8 cellular contexts compared by ENCODE assay signal in genomic region chr12:121214171-121214777, GRCh38. TPM values are rescaled to one million over a fixed set of nuclear protein-coding genes. Genes with fewer than 3 reads are reported as not detected.
DNase-seq lines count a peak whose midpoint lies in the region; ATAC-seq and TF ChIP-seq lines count a peak whose summit lies in the region.

No MANE protein-coding gene starts in this region.

- H3K27me3 Mint-ChIP-seq in activated CD4-positive, alpha-beta T cell treated with anti-CD3 and anti-CD28 coated beads, Interleukin-2, amount 10 ng/mL, durations not matched to agents 7 days and 5 days: no peaks in the 10 kb centered on the region

- DNase-seq in HT1080 (ENCODE audit: low read depth) (peak; percentile 71), fibroblast of peridontal ligament (ENCODE audit: extremely low read depth) (peak; percentile 64), GM13977 (ENCODE audit: low spot score) (no peak), HUDEP-2 (lab: John Stamatoyannopoulos, UW; ENCODE audit: unreplicated experiment in 76 of 76) (no peak), testis (no peak)
- DNase-seq in activated CD4-positive, alpha-beta T cell treated with anti-CD3 and anti-CD28 coated beads, Interleukin-2, amount 10 ng/mL, durations not matched to agents 7 days and 5 days: no peak
- peak; percentile 21 to 83 for DNase-seq in stimulated activated effector memory CD8-positive, alpha-beta T cell treated with anti-CD3 and anti-CD28 coated beads, Interleukin-12 subunit alpha, Interleukin-12 subunit beta, amount 100 ng/mL, for 72 hours (ENCODE audit: low spot score in 2 of 2)

- TF ChIP-seq CTCF in GM13977 (IDR thresholded peaks at IDR 0.05; ENCODE audit: extremely low read depth, insufficient read depth, missing control alignments): no peak
- no peak for TF ChIP-seq CTCF in testis (IDR thresholded peaks at IDR 0.05)

- peak overlapping the region; percentile 81 for H3K27ac Mint-ChIP-seq in activated CD4-positive, alpha-beta T cell treated with anti-CD3 and anti-CD28 coated beads, Interleukin-2, amount 10 ng/mL, durations not matched to agents 7 days and 5 days
- H3K27ac Mint-ChIP-seq in stimulated activated effector memory CD8-positive, alpha-beta T cell treated with anti-CD3 and anti-CD28 coated beads, Interleukin-12 subunit alpha, Interleukin-12 subunit beta, amount 100 ng/mL, for 72 hours: peak overlapping the region; percentile 89

- H3K4me1 ChIP-seq in testis: peaks cover 9% of the 10 kb centered on the region

- intact Hi-C loops in testis (cut with DNase I; ENCODE audit: low total_unique reads): no loop called here

- H3K4me3 Mint-ChIP-seq in activated CD4-positive, alpha-beta T cell treated with anti-CD3 and anti-CD28 coated beads, Interleukin-2, amount 10 ng/mL, durations not matched to agents 7 days and 5 days: peak overlapping the region; percentile 13
- peak overlapping the region; percentile 45 for H3K4me3 Mint-ChIP-seq in stimulated activated effector memory CD8-positive, alpha-beta T cell treated with anti-CD3 and anti-CD28 coated beads, Interleukin-12 subunit alpha, Interleukin-12 subunit beta, amount 100 ng/mL, for 72 hours

- peak; percentile 76 for ATAC-seq in stimulated activated effector memory CD8-positive, alpha-beta T cell treated with anti-CD3 and anti-CD28 coated beads, Interleukin-12 subunit alpha, Interleukin-12 subunit beta, amount 100 ng/mL, for 72 hours
- no peak for ATAC-seq in GM18868 (IDR thresholded peaks at IDR 0.05; ENCODE audit: unreplicated experiment)

- no peaks in the 10 kb centered on the region for H3K36me3 ChIP-seq in testis (ENCODE audit: low read depth, missing control alignments)

- no peaks in the 10 kb centered on the region for H3K9me3 ChIP-seq in testis

- no peaks in the 10 kb centered on the region for H3K27me3 ChIP-seq in testis

- H3K36me3 Mint-ChIP-seq in activated CD4-positive, alpha-beta T cell treated with anti-CD3 and anti-CD28 coated beads, Interleukin-2, amount 10 ng/mL, durations not matched to agents 7 days and 5 days (ENCODE audit: low read depth): peaks cover 53% of the 10 kb centered on the region
- H3K36me3 Mint-ChIP-seq in stimulated activated effector memory CD8-positive, alpha-beta T cell treated with anti-CD3 and anti-CD28 coated beads, Interleukin-12 subunit alpha, Interleukin-12 subunit beta, amount 100 ng/mL, for 72 hours: peaks cover 76% of the 10 kb centered on the region

- no peaks in the 10 kb centered on the region for H3K9me3 Mint-ChIP-seq in activated CD4-positive, alpha-beta T cell treated with anti-CD3 and anti-CD28 coated beads, Interleukin-2, amount 10 ng/mL, durations not matched to agents 7 days and 5 days
- H3K9me3 Mint-ChIP-seq in stimulated activated effector memory CD8-positive, alpha-beta T cell treated with anti-CD3 and anti-CD28 coated beads, Interleukin-12 subunit alpha, Interleukin-12 subunit beta, amount 100 ng/mL, for 72 hours: no peaks in the 10 kb centered on the region

- TF ChIP-seq POLR2A in testis (IDR thresholded peaks at IDR 0.05): no peak

- WGBS in testis, 2 donors: 89 to 91% methylated on average over 11 of the region's 11 CpGs

- CTCF ChIA-PET in activated CD4-positive, alpha-beta T cell treated with anti-CD3 and anti-CD28 coated beads, Interleukin-2, amount 10 ng/mL, durations not matched to agents 7 days and 5 days (lab: Charles Lee): interaction anchor here (0.7 to 1.7 kb wide), 3 partner anchors 9 to 178 kb away, joined by 3 to 8 read pairs (median 3); no protein-coding TSS in a partner anchor

- peaks cover 55% of the 10 kb centered on the region for H3K4me1 Mint-ChIP-seq in activated CD4-positive, alpha-beta T cell treated with anti-CD3 and anti-CD28 coated beads, Interleukin-2, amount 10 ng/mL, durations not matched to agents 7 days and 5 days
- peaks cover 40% of the 10 kb centered on the region for H3K4me1 Mint-ChIP-seq in stimulated activated effector memory CD8-positive, alpha-beta T cell treated with anti-CD3 and anti-CD28 coated beads, Interleukin-12 subunit alpha, Interleukin-12 subunit beta, amount 100 ng/mL, for 72 hours

- no peak overlapping the region for H3K4me3 ChIP-seq in testis

- POLR2A ChIA-PET in activated CD4-positive, alpha-beta T cell treated with anti-CD3 and anti-CD28 coated beads, Interleukin-2, amount 10 ng/mL, durations not matched to agents 7 days and 5 days (lab: Charles Lee): no interaction called here

- in situ Hi-C loops in GM13977 (cut with MboI; ENCODE audit: low pct_unique_long_range_greater_than_20kb, low sequenced_read_pairs, unreplicated experiment): no loop called here

- H3K27ac ChIP-seq in testis: no peak overlapping the region

RNA-seq across cellular contexts. Expression of gene P2RX4, which starts 4.3 kb away (rescaled TPM):
- 3.5 and 6.0 TPM in 2 replicates for total RNA-seq in HT1080 (2014; rRNA removed; shearing (Covaris generic))
- polyA plus RNA-seq in HT1080 (2015; cell fraction: cytosol; rRNA removed): 6.7 and 11.2 TPM in 2 replicates
- polyA plus RNA-seq in HT1080 (2015; cell fraction: nucleus; rRNA removed): 2.9 and 7.0 TPM in 2 replicates
- 10 to 100 TPM; 52.7 to 56.2 TPM for total RNA-seq in activated CD4-positive, alpha-beta T cell treated with anti-CD3 and anti-CD28 coated beads, Interleukin-2, amount 10 ng/mL, durations not matched to agents 7 days and 5 days
- total RNA-seq in testis: 10 to 100 TPM; 36.0 to 50.0 TPM
- polyA plus RNA-seq in testis (ENCODE audit: insufficient read depth, low read depth, low replicate concordance): 20.2 TPM

Comparison
In these comparisons a context has a peak if more than half of its experiments do, and no peak if none do; other contexts are left out.
1. DNase-seq: peak in HT1080 (single experiment), fibroblast of peridontal ligament (single experiment) and stimulated activated effector memory CD8-positive, alpha-beta T cell treated with anti-CD3 and anti-CD28 coated beads, Interleukin-12 subunit alpha, Interleukin-12 subunit beta, amount 100 ng/mL, for 72 hours (2 of 2); none in activated CD4-positive, alpha-beta T cell treated with anti-CD3 and anti-CD28 coated beads, Interleukin-2, amount 10 ng/mL, durations not matched to agents 7 days and 5 days (single experiment), GM13977 (single experiment), HUDEP-2 (0 of 76) and testis (single experiment).